In the genomic region with DNA sequence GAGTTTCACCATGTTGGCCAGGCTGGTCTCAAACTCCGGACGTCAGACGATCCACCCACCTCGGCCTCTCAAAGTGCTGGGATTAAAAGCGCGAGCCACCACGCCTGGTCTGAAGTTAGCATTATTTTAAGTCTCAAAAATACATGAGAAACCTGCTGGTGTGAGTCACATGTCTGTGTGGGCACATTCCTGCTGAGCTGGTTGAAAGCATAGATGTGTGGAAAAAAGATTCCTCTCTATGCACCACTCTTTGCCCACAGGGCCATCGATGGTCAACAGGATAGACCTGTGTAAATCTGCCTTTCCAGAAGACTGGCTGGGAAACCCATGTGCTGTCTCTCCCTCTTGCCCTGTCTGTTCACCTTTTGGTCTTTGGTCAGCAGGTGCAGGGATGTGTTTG, we compare ENCODE assay signal across 1 cellular context.
TF ChIP-seq lines count a peak whose summit lies in the region.

No MANE protein-coding gene starts in this region.

TF ChIP-seq in HCT116, 20 proteins besides CTCF, POLR2A, EP300 and RAD21:
- TF ChIP-seq POLR2AphosphoS5 (IDR thresholded peaks at IDR 0.05; ENCODE audit: low read depth, low read length): no peak
- TF ChIP-seq SP1 (IDR thresholded peaks at IDR 0.05; ENCODE audit: low read depth): no peak
- TF ChIP-seq JUND (IDR thresholded peaks at IDR 0.05): no peak
- TF ChIP-seq TCF7L2 (IDR thresholded peaks at IDR 0.05; ENCODE audit: borderline replicate concordance, extremely low read depth, insufficient read depth, insufficient read length): no peak
- TF ChIP-seq SRF (IDR thresholded peaks at IDR 0.05; ENCODE audit: low read depth): no peak
- TF ChIP-seq EZH2phosphoT487 (IDR thresholded peaks at IDR 0.05; ENCODE audit: borderline replicate concordance): no peak
- TF ChIP-seq REST (IDR thresholded peaks at IDR 0.05; ENCODE audit: low read depth): no peak
- TF ChIP-seq CEBPB (IDR thresholded peaks at IDR 0.05; ENCODE audit: low read depth): no peak
- TF ChIP-seq ZFX (IDR thresholded peaks at IDR 0.05): no peak
- no peak for TF ChIP-seq ELF1 (IDR thresholded peaks at IDR 0.05; ENCODE audit: borderline replicate concordance, low read depth)
- TF ChIP-seq CBX3 (IDR thresholded peaks at IDR 0.05; ENCODE audit: low read depth): no peak
- TF ChIP-seq, protein P1, sequence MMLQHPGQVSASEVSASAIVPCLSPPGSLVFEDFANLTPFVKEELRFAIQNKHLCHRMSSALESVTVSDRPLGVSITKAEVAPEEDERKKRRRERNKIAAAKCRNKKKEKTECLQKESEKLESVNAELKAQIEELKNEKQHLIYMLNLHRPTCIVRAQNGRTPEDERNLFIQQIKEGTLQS (IDR thresholded peaks at IDR 0.05): no peak
- no peak for TF ChIP-seq FOSL1 (IDR thresholded peaks at IDR 0.05; ENCODE audit: low read depth)
- no peak for TF ChIP-seq ZNF274 (IDR thresholded peaks at IDR 0.05; ENCODE audit: low read depth, low read length)
- TF ChIP-seq EGR1 (IDR thresholded peaks at IDR 0.05; ENCODE audit: low read depth): no peak
- TF ChIP-seq EZH2 (IDR thresholded peaks at IDR 0.05): no peak
- TF ChIP-seq, protein P2, sequence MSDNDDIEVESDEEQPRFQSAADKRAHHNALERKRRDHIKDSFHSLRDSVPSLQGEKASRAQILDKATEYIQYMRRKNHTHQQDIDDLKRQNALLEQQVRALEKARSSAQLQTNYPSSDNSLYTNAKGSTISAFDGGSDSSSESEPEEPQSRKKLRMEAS (IDR thresholded peaks at IDR 0.05): no peak
- TF ChIP-seq SIN3A (IDR thresholded peaks at IDR 0.05; ENCODE audit: low read depth): no peak
